In the genomic region with DNA sequence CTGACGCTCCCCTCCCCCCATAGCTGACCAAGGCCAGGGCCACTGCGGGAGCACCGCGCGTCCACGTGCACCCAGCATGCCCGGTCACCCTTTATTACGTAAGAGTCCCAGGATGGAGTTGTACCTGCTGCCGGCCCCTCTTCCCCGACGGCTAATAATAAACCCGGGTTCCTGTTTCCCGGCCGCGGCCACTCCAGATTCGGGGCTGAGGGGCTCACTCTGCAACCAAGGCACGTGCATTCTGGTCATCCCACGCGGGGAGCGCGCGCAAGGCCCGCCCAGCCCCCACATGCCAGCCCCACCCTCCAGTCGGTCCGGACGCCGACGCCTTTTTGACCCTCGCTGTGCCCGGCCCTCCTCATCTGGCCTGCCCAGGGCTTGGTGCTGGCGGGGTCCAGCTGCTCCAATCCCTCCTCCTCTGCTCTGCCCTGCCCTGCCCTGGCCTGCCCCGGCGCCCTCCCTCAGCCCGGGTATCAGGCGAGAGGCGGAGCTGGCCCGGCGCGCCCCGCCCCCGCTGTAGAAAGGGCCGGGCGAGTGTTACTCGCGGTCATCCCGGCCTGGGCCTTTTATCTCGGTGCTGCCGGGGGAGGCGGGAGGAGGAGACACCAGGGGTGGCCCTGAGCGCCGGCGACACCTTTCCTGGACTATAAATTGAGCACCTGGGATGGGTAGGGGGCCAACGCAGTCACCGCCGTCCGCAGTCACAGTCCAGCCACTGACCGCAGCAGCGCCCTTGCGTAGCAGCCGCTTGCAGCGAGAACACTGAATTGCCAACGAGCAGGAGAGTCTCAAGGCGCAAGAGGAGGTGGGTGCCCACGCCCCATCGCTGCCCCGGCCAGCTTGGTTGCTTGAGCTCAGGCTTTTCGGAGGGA, we compare ENCODE assay signal across 8 cellular contexts. TPM values are rescaled to one million over a fixed set of nuclear protein-coding genes. Genes with fewer than 3 reads are reported as not detected.
DNase-seq lines count a peak whose midpoint lies in the region; ATAC-seq and TF ChIP-seq lines count a peak whose summit lies in the region.

No MANE protein-coding gene starts in this region.

- H3K27ac Mint-ChIP-seq in activated B cell treated with CpG ODN at 0.5 μM for 24 hours = peak overlapping the region; percentile 80

- H3K27me3 Mint-ChIP-seq in activated B cell treated with CpG ODN at 0.5 μM for 24 hours = no peaks in the 10 kb centered on the region

- peaks cover 7% of the 10 kb centered on the region for H3K36me3 Mint-ChIP-seq in activated B cell treated with CpG ODN at 0.5 μM for 24 hours (ENCODE audit: low read depth)

- intact Hi-C loops in activated B cell treated with CpG ODN at 0.5 μM for 24 hours (cut with micrococcal nuclease) = loop anchor here (1.0 to 10.0 kb wide), 3 partner anchors 75 to 1365 kb away; a partner anchor contains a TSS

- CTCF ChIA-PET in activated B cell treated with CpG ODN at 0.5 μM for 24 hours (lab: Charles Lee) = interaction anchor here (1.1 kb wide), 1 partner anchor 76 kb away, joined by 3 read pairs; no protein-coding TSS in a partner anchor

- H3K4me3 Mint-ChIP-seq in activated B cell treated with CpG ODN at 0.5 μM for 24 hours = peak overlapping the region; percentile 89

- peak overlapping the region; percentile 94 for H3K27ac ChIP-seq in layer of hippocampus (ENCODE audit: low read depth, low read length)

- no peaks in the 10 kb centered on the region for H3K27me3 ChIP-seq in layer of hippocampus (ENCODE audit: control insufficient read depth, insufficient read depth, low read length)

- TF ChIP-seq CTCF in AG10803 (conservative IDR thresholded peaks at IDR 0.05; ENCODE audit: low read length) = no peak
- TF ChIP-seq CTCF in activated B cell treated with CpG ODN at 0.5 μM for 24 hours (IDR thresholded peaks at IDR 0.05) = no peak
- TF ChIP-seq CTCF in choroid plexus epithelial cell (conservative IDR thresholded peaks at IDR 0.05; ENCODE audit: low read depth, low read length) = no peak

- peak; percentile 62 for ATAC-seq in GM18907 (IDR thresholded peaks at IDR 0.05; ENCODE audit: unreplicated experiment)
- peak; percentile 57 for ATAC-seq in HG03108 (IDR thresholded peaks at IDR 0.05; ENCODE audit: unreplicated experiment)
- peak; percentile 63 for ATAC-seq in activated B cell treated with CpG ODN at 0.5 μM for 24 hours (ENCODE audit: low read depth)

- peak; percentile 61 for DNase-seq in AG10803 (ENCODE audit: low read depth)
- peak; percentile 76 for DNase-seq in NCI-H226
- DNase-seq in activated B cell treated with CpG ODN at 0.5 μM for 24 hours = peak; percentile 55
- peak; percentile 51 for DNase-seq in choroid plexus epithelial cell (ENCODE audit: low read depth)
- peak; percentile 64 to 67 for DNase-seq in stimulated activated CD4-positive, alpha-beta T cell treated with anti-CD3 and anti-CD28 coated beads, Interleukin-15, amount 100 ng/mL, for 48 hours (ENCODE audit: low read depth in 2 of 2)

- H3K4me1 Mint-ChIP-seq in activated B cell treated with CpG ODN at 0.5 μM for 24 hours = peaks cover 39% of the 10 kb centered on the region

- peak overlapping the region; percentile 76 for H3K4me3 ChIP-seq in AG10803 (ENCODE audit: low read length)
- peak overlapping the region; percentile 72 for H3K4me3 ChIP-seq in choroid plexus epithelial cell (ENCODE audit: low read depth, low read length)

- POLR2A ChIA-PET in activated B cell treated with CpG ODN at 0.5 μM for 24 hours (lab: Charles Lee) = interaction anchor here (0.7 to 5.0 kb wide), 6 partner anchors 76 to 1367 kb away, joined by 3 to 105 read pairs (median 4); no protein-coding TSS in a partner anchor

- H3K9me3 Mint-ChIP-seq in activated B cell treated with CpG ODN at 0.5 μM for 24 hours = no peaks in the 10 kb centered on the region

RNA-seq across cellular contexts. Expression of a gene that starts 2.6 kb away (rescaled TPM):
- 28.8 and 29.7 TPM in 2 replicates for total RNA-seq in activated B cell treated with CpG ODN at 0.5 μM for 24 hours

Comparison
In these comparisons a context has a peak if more than half of its experiments do, and no peak if none do; other contexts are left out.
1. Peak in every context shown above with its lines: DNase-seq, ATAC-seq, H3K4me3 ChIP-seq and H3K27ac ChIP-seq.